In genomic region chr2:197370664-197371063, GRCh38 we compare ENCODE assay signal across 2 cellular contexts.
DNase-seq lines count a peak whose midpoint lies in the region; TF ChIP-seq lines count a peak whose summit lies in the region.
"Not testable (repeated sequence)": the region's sequence is repeated elsewhere in the genome, so short reads cannot be mapped to it uniquely, and the experiment has no call there.

No MANE protein-coding gene starts in this region.

- H3K27ac ChIP-seq in BLaER1: 0 out of 2 replicates have a peak overlapping the region, but pooled peaks have one; percentile 35
- H3K27ac ChIP-seq in testis: not testable (repeated sequence)

- not testable (repeated sequence) for H3K4me3 ChIP-seq in BLaER1
- H3K4me3 ChIP-seq in testis: peak overlapping the region; percentile 32 to 39

- not testable (repeated sequence) for TF ChIP-seq POLR2A in testis (IDR thresholded peaks at IDR 0.05)

- DNase-seq in testis: peak; percentile 24

- not testable (repeated sequence) for H3K4me2 ChIP-seq in BLaER1

- not testable (repeated sequence) for H3K36me3 ChIP-seq in BLaER1; testis (ENCODE audit: low read depth, missing control alignments)

- not testable (repeated sequence) for TF ChIP-seq CTCF in testis (IDR thresholded peaks at IDR 0.05)

- intact Hi-C loops in testis (cut with DNase I; ENCODE audit: low total_unique reads): not testable (repeated sequence)

- not testable (repeated sequence) for H3K9ac ChIP-seq in BLaER1

- not testable (repeated sequence) for H4K20me1 ChIP-seq in BLaER1

- H3K9me3 ChIP-seq in BLaER1, testis: not testable (repeated sequence)

- 62 to 75% methylated on average over 10 to 31 of the region's 31 CpGs for WGBS in testis, 2 donors

- not testable (repeated sequence) for H3K27me3 ChIP-seq in BLaER1, testis

- H3K4me1 ChIP-seq in BLaER1: peaks cover 23% of the 10 kb centered on the region
- H3K4me1 ChIP-seq in testis: not testable (repeated sequence)
